Comparison of ENCODE assay signal across 1 cellular context in the genomic region with DNA sequence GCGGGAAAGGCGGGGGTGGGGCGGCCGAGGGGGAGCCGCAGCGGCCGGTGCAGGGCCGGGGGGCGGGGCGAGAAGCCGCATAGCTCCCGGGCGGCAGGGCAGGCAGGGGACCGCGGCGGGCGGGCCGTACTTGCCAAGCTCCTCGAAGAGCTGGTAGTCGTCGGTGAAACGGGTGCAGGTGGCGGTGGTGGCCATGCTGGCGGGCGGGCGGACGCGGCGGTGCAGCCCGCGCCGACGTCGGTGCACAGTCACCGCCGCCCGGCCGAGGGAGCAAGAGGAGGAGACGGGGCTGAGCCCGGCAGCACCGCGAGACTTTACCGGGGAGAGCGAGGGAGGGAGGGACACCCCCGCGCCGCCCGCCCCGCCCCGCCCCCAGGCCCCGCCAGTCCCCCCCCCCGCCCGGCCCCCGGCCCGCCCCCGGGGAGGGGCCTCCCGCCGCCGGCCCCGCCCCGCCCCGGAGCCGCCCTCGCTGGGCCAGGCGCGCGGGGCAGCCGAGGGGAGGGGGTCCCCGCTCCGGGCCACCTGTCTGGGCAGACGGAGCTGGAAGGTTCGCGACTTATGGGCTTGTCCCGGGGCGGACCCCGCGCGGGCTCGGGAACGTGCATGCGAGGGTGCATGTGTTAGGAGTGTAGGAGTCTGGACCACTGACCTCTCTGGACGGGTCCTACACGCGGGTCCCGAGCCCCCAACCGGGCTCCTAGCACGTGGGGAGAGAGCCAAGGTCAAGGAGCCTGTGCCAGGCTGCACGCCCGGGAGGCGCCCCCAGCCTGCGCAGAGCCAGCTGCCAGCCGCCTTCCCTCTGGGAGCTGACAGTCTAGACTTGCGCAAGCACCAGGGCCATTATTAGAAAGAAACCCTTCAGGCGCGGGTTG.
A peak's percentile ranks its signal among the peaks of the same experiment; 100 is the strongest.
TF ChIP-seq lines count a peak whose summit lies in the region.

A gene (minus strand): TSS at position 289 of the 872 bp plus-strand sequence. CDS start 94 bp downstream, at position 195.

TF ChIP-seq in HepG2, 621 proteins besides CTCF, POLR2A, EP300 and RAD21 (continued from another document and continues in another):
- TF ChIP-seq, protein P1, sequence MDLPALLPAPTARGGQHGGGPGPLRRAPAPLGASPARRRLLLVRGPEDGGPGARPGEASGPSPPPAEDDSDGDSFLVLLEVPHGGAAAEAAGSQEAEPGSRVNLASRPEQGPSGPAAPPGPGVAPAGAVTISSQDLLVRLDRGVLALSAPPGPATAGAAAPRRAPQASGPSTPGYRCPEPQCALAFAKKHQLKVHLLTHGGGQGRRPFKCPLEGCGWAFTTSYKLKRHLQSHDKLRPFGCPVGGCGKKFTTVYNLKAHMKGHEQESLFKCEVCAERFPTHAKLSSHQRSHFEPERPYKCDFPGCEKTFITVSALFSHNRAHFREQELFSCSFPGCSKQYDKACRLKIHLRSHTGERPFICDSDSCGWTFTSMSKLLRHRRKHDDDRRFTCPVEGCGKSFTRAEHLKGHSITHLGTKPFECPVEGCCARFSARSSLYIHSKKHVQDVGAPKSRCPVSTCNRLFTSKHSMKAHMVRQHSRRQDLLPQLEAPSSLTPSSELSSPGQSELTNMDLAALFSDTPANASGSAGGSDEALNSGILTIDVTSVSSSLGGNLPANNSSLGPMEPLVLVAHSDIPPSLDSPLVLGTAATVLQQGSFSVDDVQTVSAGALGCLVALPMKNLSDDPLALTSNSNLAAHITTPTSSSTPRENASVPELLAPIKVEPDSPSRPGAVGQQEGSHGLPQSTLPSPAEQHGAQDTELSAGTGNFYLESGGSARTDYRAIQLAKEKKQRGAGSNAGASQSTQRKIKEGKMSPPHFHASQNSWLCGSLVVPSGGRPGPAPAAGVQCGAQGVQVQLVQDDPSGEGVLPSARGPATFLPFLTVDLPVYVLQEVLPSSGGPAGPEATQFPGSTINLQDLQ (CRISPR knock-in tag; IDR thresholded peaks at IDR 0.05) = no peak
- TF ChIP-seq, protein P2, sequence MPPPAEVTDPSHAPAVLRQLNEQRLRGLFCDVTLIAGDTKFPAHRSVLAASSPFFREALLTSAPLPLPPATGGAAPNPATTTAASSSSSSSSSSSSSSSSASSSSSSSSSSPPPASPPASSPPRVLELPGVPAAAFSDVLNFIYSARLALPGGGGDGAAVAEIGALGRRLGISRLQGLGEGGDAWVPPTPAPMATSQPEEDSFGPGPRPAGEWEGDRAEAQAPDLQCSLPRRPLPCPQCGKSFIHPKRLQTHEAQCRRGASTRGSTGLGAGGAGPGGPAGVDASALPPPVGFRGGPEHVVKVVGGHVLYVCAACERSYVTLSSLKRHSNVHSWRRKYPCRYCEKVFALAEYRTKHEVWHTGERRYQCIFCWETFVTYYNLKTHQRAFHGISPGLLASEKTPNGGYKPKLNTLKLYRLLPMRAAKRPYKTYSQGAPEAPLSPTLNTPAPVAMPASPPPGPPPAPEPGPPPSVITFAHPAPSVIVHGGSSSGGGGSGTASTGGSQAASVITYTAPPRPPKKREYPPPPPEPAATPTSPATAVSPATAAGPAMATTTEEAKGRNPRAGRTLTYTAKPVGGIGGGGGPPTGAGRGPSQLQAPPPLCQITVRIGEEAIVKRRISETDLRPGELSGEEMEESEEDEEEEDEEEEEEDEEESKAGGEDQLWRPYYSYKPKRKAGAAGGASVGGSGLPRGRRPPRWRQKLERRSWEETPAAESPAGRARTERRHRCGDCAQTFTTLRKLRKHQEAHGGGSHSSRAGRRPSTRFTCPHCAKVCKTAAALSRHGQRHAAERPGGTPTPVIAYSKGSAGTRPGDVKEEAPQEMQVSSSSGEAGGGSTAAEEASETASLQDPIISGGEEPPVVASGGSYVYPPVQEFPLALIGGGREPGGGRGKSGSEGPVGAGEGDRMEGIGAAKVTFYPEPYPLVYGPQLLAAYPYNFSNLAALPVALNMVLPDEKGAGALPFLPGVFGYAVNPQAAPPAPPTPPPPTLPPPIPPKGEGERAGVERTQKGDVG (CRISPR knock-in tag; IDR thresholded peaks at IDR 0.05; ENCODE audit: borderline replicate concordance) = no peak
- TF ChIP-seq, protein P3, sequence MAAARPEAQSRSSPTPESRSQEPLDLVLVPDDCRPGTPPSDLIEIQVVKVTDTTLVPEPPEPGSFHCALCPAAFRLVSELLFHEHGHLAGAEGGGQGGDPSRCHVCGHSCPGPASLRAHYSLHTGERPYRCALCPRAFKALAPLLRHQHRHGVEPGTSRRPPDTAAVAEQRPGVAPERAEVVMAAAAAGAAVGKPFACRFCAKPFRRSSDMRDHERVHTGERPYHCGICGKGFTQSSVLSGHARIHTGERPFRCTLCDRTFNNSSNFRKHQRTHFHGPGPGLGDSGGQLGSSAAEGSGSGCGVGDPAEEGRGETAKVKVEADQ (CRISPR knock-in tag; IDR thresholded peaks at IDR 0.05; ENCODE audit: borderline replicate concordance) = no peak
- TF ChIP-seq ZNF329 (CRISPR knock-in tag; IDR thresholded peaks at IDR 0.05; ENCODE audit: low read depth) (peak; percentile 100), SCMH1 (CRISPR knock-in tag; IDR thresholded peaks at IDR 0.05; ENCODE audit: borderline replicate concordance) (no peak), ZNF562 (CRISPR knock-in tag; IDR thresholded peaks at IDR 0.05; ENCODE audit: borderline replicate concordance) (no peak), ZNF781 (CRISPR knock-in tag; IDR thresholded peaks at IDR 0.05; ENCODE audit: borderline replicate concordance, not compliant biosample characterization) (no peak), ZFP36L1 (CRISPR knock-in tag; IDR thresholded peaks at IDR 0.05) (no peak), NFIB (CRISPR knock-in tag; IDR thresholded peaks at IDR 0.05; ENCODE audit: borderline replicate concordance) (no peak), ZEB1 (IDR thresholded peaks at IDR 0.05; ENCODE audit: insufficient replicate concordance, low read depth) (no peak), NBN (conservative IDR thresholded peaks at IDR 0.05) (no peak), KLF9 (CRISPR knock-in tag; IDR thresholded peaks at IDR 0.05; ENCODE audit: low read depth) (no peak), MAFG (CRISPR knock-in tag; IDR thresholded peaks at IDR 0.05) (no peak), MATR3 (CRISPR knock-in tag; IDR thresholded peaks at IDR 0.05) (no peak), ZSCAN12 (CRISPR knock-in tag; IDR thresholded peaks at IDR 0.05) (no peak), JARID2 (CRISPR knock-in tag; IDR thresholded peaks at IDR 0.05; ENCODE audit: insufficient replicate concordance) (no peak), HNRNPK (IDR thresholded peaks at IDR 0.05; ENCODE audit: low read depth, low read length, poor library complexity, severe bottlenecking) (no peak), SAP130 (CRISPR knock-in tag; IDR thresholded peaks at IDR 0.05; ENCODE audit: low read depth) (peak; percentile 65), ZBTB20 (CRISPR knock-in tag; IDR thresholded peaks at IDR 0.05; ENCODE audit: borderline replicate concordance, low read depth) (no peak), SETDB1 (CRISPR knock-in tag; IDR thresholded peaks at IDR 0.05; ENCODE audit: borderline replicate concordance) (no peak), RXRA (CRISPR knock-in tag; IDR thresholded peaks at IDR 0.05) (no peak), CCDC6 (CRISPR knock-in tag; IDR thresholded peaks at IDR 0.05) (peak; percentile 58; the same call in 1 of the 2 replicates), PTBP1 (IDR thresholded peaks at IDR 0.05; ENCODE audit: low read depth, low read length, poor library complexity, severe bottlenecking) (no peak), ZNF891 (CRISPR knock-in tag; IDR thresholded peaks at IDR 0.05) (no peak), SATB2 (CRISPR knock-in tag; IDR thresholded peaks at IDR 0.05) (0 out of 2 replicates have a peak, but pooled peaks have one; percentile 20), CBX5 (CRISPR knock-in tag; IDR thresholded peaks at IDR 0.05; ENCODE audit: borderline replicate concordance) (0 out of 2 replicates have a peak, but pooled peaks have one; percentile 49), ADNP (CRISPR knock-in tag; IDR thresholded peaks at IDR 0.05) (no peak; the same call in 1 of the 2 replicates), ZNF747 (CRISPR knock-in tag; IDR thresholded peaks at IDR 0.05; ENCODE audit: borderline replicate concordance) (0 out of 2 replicates have a peak, but pooled peaks have one; percentile 40), ZNF776 (CRISPR knock-in tag; IDR thresholded peaks at IDR 0.05) (no peak; the same call in 1 of the 2 replicates)
- TF ChIP-seq, protein P4, sequence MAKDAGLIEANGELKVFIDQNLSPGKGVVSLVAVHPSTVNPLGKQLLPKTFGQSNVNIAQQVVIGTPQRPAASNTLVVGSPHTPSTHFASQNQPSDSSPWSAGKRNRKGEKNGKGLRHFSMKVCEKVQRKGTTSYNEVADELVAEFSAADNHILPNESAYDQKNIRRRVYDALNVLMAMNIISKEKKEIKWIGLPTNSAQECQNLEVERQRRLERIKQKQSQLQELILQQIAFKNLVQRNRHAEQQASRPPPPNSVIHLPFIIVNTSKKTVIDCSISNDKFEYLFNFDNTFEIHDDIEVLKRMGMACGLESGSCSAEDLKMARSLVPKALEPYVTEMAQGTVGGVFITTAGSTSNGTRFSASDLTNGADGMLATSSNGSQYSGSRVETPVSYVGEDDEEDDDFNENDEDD (CRISPR knock-in tag; IDR thresholded peaks at IDR 0.05; ENCODE audit: borderline replicate concordance) = no peak; the same call in 1 of the 2 replicates
- TF ChIP-seq, protein P5, sequence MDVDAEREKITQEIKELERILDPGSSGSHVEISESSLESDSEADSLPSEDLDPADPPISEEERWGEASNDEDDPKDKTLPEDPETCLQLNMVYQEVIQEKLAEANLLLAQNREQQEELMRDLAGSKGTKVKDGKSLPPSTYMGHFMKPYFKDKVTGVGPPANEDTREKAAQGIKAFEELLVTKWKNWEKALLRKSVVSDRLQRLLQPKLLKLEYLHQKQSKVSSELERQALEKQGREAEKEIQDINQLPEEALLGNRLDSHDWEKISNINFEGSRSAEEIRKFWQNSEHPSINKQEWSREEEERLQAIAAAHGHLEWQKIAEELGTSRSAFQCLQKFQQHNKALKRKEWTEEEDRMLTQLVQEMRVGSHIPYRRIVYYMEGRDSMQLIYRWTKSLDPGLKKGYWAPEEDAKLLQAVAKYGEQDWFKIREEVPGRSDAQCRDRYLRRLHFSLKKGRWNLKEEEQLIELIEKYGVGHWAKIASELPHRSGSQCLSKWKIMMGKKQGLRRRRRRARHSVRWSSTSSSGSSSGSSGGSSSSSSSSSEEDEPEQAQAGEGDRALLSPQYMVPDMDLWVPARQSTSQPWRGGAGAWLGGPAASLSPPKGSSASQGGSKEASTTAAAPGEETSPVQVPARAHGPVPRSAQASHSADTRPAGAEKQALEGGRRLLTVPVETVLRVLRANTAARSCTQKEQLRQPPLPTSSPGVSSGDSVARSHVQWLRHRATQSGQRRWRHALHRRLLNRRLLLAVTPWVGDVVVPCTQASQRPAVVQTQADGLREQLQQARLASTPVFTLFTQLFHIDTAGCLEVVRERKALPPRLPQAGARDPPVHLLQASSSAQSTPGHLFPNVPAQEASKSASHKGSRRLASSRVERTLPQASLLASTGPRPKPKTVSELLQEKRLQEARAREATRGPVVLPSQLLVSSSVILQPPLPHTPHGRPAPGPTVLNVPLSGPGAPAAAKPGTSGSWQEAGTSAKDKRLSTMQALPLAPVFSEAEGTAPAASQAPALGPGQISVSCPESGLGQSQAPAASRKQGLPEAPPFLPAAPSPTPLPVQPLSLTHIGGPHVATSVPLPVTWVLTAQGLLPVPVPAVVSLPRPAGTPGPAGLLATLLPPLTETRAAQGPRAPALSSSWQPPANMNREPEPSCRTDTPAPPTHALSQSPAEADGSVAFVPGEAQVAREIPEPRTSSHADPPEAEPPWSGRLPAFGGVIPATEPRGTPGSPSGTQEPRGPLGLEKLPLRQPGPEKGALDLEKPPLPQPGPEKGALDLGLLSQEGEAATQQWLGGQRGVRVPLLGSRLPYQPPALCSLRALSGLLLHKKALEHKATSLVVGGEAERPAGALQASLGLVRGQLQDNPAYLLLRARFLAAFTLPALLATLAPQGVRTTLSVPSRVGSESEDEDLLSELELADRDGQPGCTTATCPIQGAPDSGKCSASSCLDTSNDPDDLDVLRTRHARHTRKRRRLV (CRISPR knock-in tag; IDR thresholded peaks at IDR 0.05) = no peak
- TF ChIP-seq, protein P6, sequence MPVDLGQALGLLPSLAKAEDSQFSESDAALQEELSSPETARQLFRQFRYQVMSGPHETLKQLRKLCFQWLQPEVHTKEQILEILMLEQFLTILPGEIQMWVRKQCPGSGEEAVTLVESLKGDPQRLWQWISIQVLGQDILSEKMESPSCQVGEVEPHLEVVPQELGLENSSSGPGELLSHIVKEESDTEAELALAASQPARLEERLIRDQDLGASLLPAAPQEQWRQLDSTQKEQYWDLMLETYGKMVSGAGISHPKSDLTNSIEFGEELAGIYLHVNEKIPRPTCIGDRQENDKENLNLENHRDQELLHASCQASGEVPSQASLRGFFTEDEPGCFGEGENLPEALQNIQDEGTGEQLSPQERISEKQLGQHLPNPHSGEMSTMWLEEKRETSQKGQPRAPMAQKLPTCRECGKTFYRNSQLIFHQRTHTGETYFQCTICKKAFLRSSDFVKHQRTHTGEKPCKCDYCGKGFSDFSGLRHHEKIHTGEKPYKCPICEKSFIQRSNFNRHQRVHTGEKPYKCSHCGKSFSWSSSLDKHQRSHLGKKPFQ (CRISPR knock-in tag; IDR thresholded peaks at IDR 0.05; ENCODE audit: insufficient replicate concordance) = no peak
- TF ChIP-seq, protein P7, sequence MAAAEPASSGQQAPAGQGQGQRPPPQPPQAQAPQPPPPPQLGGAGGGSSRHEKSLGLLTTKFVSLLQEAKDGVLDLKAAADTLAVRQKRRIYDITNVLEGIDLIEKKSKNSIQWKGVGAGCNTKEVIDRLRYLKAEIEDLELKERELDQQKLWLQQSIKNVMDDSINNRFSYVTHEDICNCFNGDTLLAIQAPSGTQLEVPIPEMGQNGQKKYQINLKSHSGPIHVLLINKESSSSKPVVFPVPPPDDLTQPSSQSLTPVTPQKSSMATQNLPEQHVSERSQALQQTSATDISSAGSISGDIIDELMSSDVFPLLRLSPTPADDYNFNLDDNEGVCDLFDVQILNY (CRISPR knock-in tag; conservative IDR thresholded peaks at IDR 0.05) = 0 out of 2 replicates have a peak, but pooled peaks have one; percentile 38
- TF ChIP-seq, protein P8, sequence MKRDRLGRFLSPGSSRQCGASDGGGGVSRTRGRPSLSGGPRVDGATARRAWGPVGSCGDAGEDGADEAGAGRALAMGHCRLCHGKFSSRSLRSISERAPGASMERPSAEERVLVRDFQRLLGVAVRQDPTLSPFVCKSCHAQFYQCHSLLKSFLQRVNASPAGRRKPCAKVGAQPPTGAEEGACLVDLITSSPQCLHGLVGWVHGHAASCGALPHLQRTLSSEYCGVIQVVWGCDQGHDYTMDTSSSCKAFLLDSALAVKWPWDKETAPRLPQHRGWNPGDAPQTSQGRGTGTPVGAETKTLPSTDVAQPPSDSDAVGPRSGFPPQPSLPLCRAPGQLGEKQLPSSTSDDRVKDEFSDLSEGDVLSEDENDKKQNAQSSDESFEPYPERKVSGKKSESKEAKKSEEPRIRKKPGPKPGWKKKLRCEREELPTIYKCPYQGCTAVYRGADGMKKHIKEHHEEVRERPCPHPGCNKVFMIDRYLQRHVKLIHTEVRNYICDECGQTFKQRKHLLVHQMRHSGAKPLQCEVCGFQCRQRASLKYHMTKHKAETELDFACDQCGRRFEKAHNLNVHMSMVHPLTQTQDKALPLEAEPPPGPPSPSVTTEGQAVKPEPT (CRISPR knock-in tag; IDR thresholded peaks at IDR 0.05; ENCODE audit: low read depth) = peak; percentile 66; the same call in 1 of the 2 replicates
- TF ChIP-seq, protein P9, sequence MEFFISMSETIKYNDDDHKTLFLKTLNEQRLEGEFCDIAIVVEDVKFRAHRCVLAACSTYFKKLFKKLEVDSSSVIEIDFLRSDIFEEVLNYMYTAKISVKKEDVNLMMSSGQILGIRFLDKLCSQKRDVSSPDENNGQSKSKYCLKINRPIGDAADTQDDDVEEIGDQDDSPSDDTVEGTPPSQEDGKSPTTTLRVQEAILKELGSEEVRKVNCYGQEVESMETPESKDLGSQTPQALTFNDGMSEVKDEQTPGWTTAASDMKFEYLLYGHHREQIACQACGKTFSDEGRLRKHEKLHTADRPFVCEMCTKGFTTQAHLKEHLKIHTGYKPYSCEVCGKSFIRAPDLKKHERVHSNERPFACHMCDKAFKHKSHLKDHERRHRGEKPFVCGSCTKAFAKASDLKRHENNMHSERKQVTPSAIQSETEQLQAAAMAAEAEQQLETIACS (CRISPR knock-in tag; IDR thresholded peaks at IDR 0.05) = no peak
